Comparison of ENCODE assay signal across 17 cellular contexts in genomic region chr1:54972436-54972835, GRCh38. TPM values are rescaled to one million over a fixed set of nuclear protein-coding genes. Genes with fewer than 3 reads are reported as not detected.
DNase-seq lines count a peak whose midpoint lies in the region; TF ChIP-seq lines count a peak whose summit lies in the region.
"Had no signal": no experiment of that assay in that cellular context is flagged by ENCODE, and none has a peak within 500 bp of the region (broad histone marks: within the 10 kb centered on the region; RNA-seq: fewer than 3 reads in every experiment).

No MANE protein-coding gene starts in this region.

- DNase-seq in GM10248 (ENCODE audit: extremely low spot score) (peak; percentile 1), SJCRH30 (no peak), islet precursor cell (peak; percentile 28), posterior vena cava (ENCODE audit: low spot score) (peak; percentile 19), SHP77 (lab: John Stamatoyannopoulos, UW) (no peak), NCI-H226 (no peak), endothelial cell (ENCODE audit: low spot score) (no peak)
- DNase-seq in T-helper 2 cell treated with Interferon-gamma antibody and Interleukin-4, amounts not matched to agents 5 μg/mL and 100 μg/mL, for 36 hours (ENCODE audit: low spot score) = no peak
- DNase-seq: NCI-H2029, NCI-H2171, NCI-H748 treated with DMSO at 0.1 percent for 48 hours, RPMI8226 had no signal

- intact Hi-C loops in posterior vena cava (cut with DNase I) = no loop called here

- H3K9me3 Mint-ChIP-seq in endothelial cell (ENCODE audit: unreplicated experiment) = no peaks in the 10 kb centered on the region
- no peaks in the 10 kb centered on the region for H3K9me3 Mint-ChIP-seq in T-helper 2 cell treated with Interferon-gamma antibody and Interleukin-4, amounts not matched to agents 5 μg/mL and 100 μg/mL, for 36 hours

- no peak overlapping the region for H3K4me3 Mint-ChIP-seq in endothelial cell (ENCODE audit: unreplicated experiment)
- H3K4me3 Mint-ChIP-seq in T-helper 2 cell treated with Interferon-gamma antibody and Interleukin-4, amounts not matched to agents 5 μg/mL and 100 μg/mL, for 36 hours = no peak overlapping the region

- TF ChIP-seq CTCF in GM10248 (IDR thresholded peaks at IDR 0.05; ENCODE audit: control extremely low read depth, extremely low read depth, low read depth, missing control alignments) (no peak), endothelial cell (IDR thresholded peaks at IDR 0.05; ENCODE audit: unreplicated experiment) (no peak)

- no peaks in the 10 kb centered on the region for H3K9me3 ChIP-seq in SJCRH30 (replicated peaks)
- H3K9me3 ChIP-seq: A549, HAP-1, SJSA1 had no signal

- H3K36me3 Mint-ChIP-seq in endothelial cell (ENCODE audit: low read depth, unreplicated experiment) = no peaks in the 10 kb centered on the region
- no peaks in the 10 kb centered on the region for H3K36me3 Mint-ChIP-seq in T-helper 2 cell treated with Interferon-gamma antibody and Interleukin-4, amounts not matched to agents 5 μg/mL and 100 μg/mL, for 36 hours (ENCODE audit: low read depth)

- H3K27me3 ChIP-seq in SJCRH30 = no peaks in the 10 kb centered on the region
- H3K27me3 ChIP-seq: SJSA1 had no signal

- CTCF ChIA-PET in GM10248 (lab: Yijun Ruan, JAX) = interaction anchor here (1.2 to 2.3 kb wide), 4 partner anchors 8 to 25 kb away, joined by 3 to 10 read pairs (median 6); no protein-coding TSS in a partner anchor

- peak overlapping the region; percentile 57 for H3K27ac ChIP-seq in SJCRH30
- H3K27ac ChIP-seq: A549, SJSA1 had no signal

- H3K4me3 ChIP-seq in SJCRH30 = no peak overlapping the region
- H3K4me3 ChIP-seq: A549, HAP-1, SJSA1 had no signal

- H3K36me3 ChIP-seq in SJCRH30 = no peaks in the 10 kb centered on the region
- H3K36me3 ChIP-seq: HAP-1, SJSA1 had no signal

- peaks cover 21% of the 10 kb centered on the region for H3K4me1 ChIP-seq in SJCRH30
- H3K4me1 ChIP-seq: HAP-1 had no signal

- POLR2A ChIA-PET in GM10248 (lab: Yijun Ruan, JAX) = no interaction called here

- no peak overlapping the region for H3K27ac Mint-ChIP-seq in endothelial cell (ENCODE audit: unreplicated experiment)
- no peak overlapping the region for H3K27ac Mint-ChIP-seq in T-helper 2 cell treated with Interferon-gamma antibody and Interleukin-4, amounts not matched to agents 5 μg/mL and 100 μg/mL, for 36 hours

- peaks cover 4% of the 10 kb centered on the region for H3K27me3 Mint-ChIP-seq in endothelial cell (ENCODE audit: unreplicated experiment)
- H3K27me3 Mint-ChIP-seq in T-helper 2 cell treated with Interferon-gamma antibody and Interleukin-4, amounts not matched to agents 5 μg/mL and 100 μg/mL, for 36 hours (ENCODE audit: low read depth) = peaks cover 33% of the 10 kb centered on the region

- no peaks in the 10 kb centered on the region for H3K4me1 Mint-ChIP-seq in endothelial cell (ENCODE audit: unreplicated experiment)
- peaks cover 3% of the 10 kb centered on the region for H3K4me1 Mint-ChIP-seq in T-helper 2 cell treated with Interferon-gamma antibody and Interleukin-4, amounts not matched to agents 5 μg/mL and 100 μg/mL, for 36 hours (ENCODE audit: low read depth)

RNA-seq across cellular contexts. Expression of gene TMEM61, which starts 8.0 kb away (rescaled TPM):
- total RNA-seq in SJCRH30 (2014; rRNA removed; shearing (Covaris generic)) = not detected in 2 replicates
- total RNA-seq in posterior vena cava = 10 to 100 TPM in 1 of 2 donors, 1 to 10 TPM in 1; 3.0 to 11.0 TPM
- total RNA-seq in endothelial cell (ENCODE audit: unreplicated experiment) = not detected
- total RNA-seq: HT1080, NCI-H460, SJSA1 had no signal

RNA-seq across cellular contexts. Expression of gene BSND, which starts 26.3 kb away (rescaled TPM):
- total RNA-seq in SJCRH30 (2014; rRNA removed; shearing (Covaris generic)) = not detected in 2 replicates
- total RNA-seq in posterior vena cava (not detected), endothelial cell (ENCODE audit: unreplicated experiment) (not detected)
- total RNA-seq: HT1080, NCI-H460, SJSA1 had no signal

Comparison
In these comparisons a context has a peak if more than half of its experiments do, and no peak if none do; other contexts are left out.
1. DNase-seq: peak in GM10248 (single experiment), islet precursor cell (single experiment) and posterior vena cava (single experiment); none in SJCRH30 (0 of 2), SHP77 (0 of 2), NCI-H226 (single experiment), endothelial cell (single experiment) and T-helper 2 cell treated with Interferon-gamma antibody and Interleukin-4, amounts not matched to agents 5 μg/mL and 100 μg/mL, for 36 hours (single experiment).